23 cellular contexts compared by ENCODE assay signal in the genomic region with DNA sequence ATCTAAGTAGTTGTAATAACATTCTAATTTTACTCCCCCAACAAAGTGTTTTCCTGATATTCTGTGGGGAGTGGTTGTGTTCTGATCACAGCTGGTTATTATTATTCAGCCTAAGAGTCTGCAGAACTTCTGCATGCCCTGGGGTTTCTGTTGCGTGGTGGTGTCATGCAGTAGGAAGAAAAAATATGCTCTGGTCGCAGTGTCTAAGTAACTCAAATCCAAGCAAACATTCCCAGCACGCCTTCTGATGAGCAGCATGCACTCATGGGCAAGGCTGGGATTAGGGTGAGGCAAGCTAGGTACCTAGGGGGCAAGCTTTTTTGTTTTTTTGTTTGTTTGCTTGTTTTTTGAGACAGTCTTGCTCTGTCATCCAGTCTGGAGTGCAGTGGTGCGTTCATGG.
DNase-seq lines count a peak whose midpoint lies in the region; ATAC-seq, FAIRE-seq and TF ChIP-seq lines count a peak whose summit lies in the region.
"Had no signal": no experiment of that assay in that cellular context is flagged by ENCODE, and none has a peak within 500 bp of the region (broad histone marks: within the 10 kb centered on the region; RNA-seq: fewer than 3 reads in every experiment).

No MANE protein-coding gene starts in this region.

- DNase-seq in HepG2 (ENCODE audit: low spot score) = no peak
- DNase-seq in right lobe of liver = no peak
- no peak for DNase-seq in endodermal cell
- DNase-seq in neuronal stem cell (ENCODE audit: low spot score) = no peak
- no peak for DNase-seq in KBM-7
- DNase-seq in UCSD-AML1 (lab: John Stamatoyannopoulos, UW; ENCODE audit: unreplicated experiment) = no peak
- no peak for DNase-seq in CD4-positive, alpha-beta T cell
- DNase-seq: 8988T, MM.1S, NCI-H1092, NCI-H1436 treated with DMSO at 0.1 percent for 48 hours, NCI-H1930, NCI-H226, NCI-H510A treated with DMSO at 0.1 percent for 48 hours, PC-9, RPMI8226, SHP77 had no signal

- H3K9me3 Mint-ChIP-seq in endodermal cell = no peaks in the 10 kb centered on the region
- H3K9me3 Mint-ChIP-seq in CD4-positive, alpha-beta T cell = no peaks in the 10 kb centered on the region
- H3K9me3 Mint-ChIP-seq: CD14-positive monocyte had no signal

- H3K4me1 Mint-ChIP-seq in endodermal cell = no peaks in the 10 kb centered on the region
- H3K4me1 Mint-ChIP-seq in CD4-positive, alpha-beta T cell (ENCODE audit: low read depth) = peaks cover 4% of the 10 kb centered on the region

- no peak for TF ChIP-seq POLR2A in HepG2 (IDR thresholded peaks at IDR 0.05; ENCODE audit: insufficient read depth in 1 of 2, low read depth in 2 of 2, low read length in 2 of 2)
- TF ChIP-seq POLR2A in right lobe of liver (IDR thresholded peaks at IDR 0.05) = no peak

- H3K9ac ChIP-seq in HepG2 (ENCODE audit: insufficient read depth, low read depth, low read length) (no peak overlapping the region), endodermal cell (ENCODE audit: extremely low read depth, low read length, poor library complexity, severe bottlenecking) (no peak overlapping the region), neuronal stem cell (ENCODE audit: low read depth, low read length, poor library complexity) (no peak overlapping the region)

- H3K79me1 ChIP-seq in neuronal stem cell (ENCODE audit: low read depth, low read length) = no peaks in the 10 kb centered on the region

- TF ChIP-seq EP300 in HepG2 (IDR thresholded peaks at IDR 0.05; ENCODE audit: low read depth in 2 of 2, low read length in 2 of 2) = no peak
- no peak for TF ChIP-seq EP300 in HepG2 (CRISPR knock-in tag; IDR thresholded peaks at IDR 0.05; ENCODE audit: borderline replicate concordance)

- H2BK12ac ChIP-seq in neuronal stem cell (ENCODE audit: low read length) = peak overlapping the region; percentile 41

- no peak overlapping the region for H3K27ac Mint-ChIP-seq in endodermal cell
- no peak overlapping the region for H3K27ac Mint-ChIP-seq in CD4-positive, alpha-beta T cell
- H3K27ac Mint-ChIP-seq: B cell had no signal

- no peaks in the 10 kb centered on the region for H4K20me1 ChIP-seq in HepG2 (ENCODE audit: insufficient read depth, low read length)

- no peaks in the 10 kb centered on the region for H3K79me2 ChIP-seq in HepG2 (ENCODE audit: insufficient read depth, low read length)

- no peak overlapping the region for H3K18ac ChIP-seq in neuronal stem cell (ENCODE audit: low read length)

- peak overlapping the region; percentile 18; the same call in 1 of the 2 replicates for H3K4me2 ChIP-seq in HepG2 (ENCODE audit: low read depth, low read length)
- no peak overlapping the region for H3K4me2 ChIP-seq in neuronal stem cell (ENCODE audit: insufficient read depth, low read length, poor library complexity, severe bottlenecking)
- H3K4me2 ChIP-seq: PC-9 had no signal

- H3K27me3 ChIP-seq in HepG2 (ENCODE audit: control insufficient read depth in 1 of 2, insufficient read depth in 2 of 2, low read length in 2 of 2) (0 out of 5 replicates have a peak, but pooled peaks cover 0 to 3% of the 10 kb centered on the region in 2 experiments), right lobe of liver (no peaks in the 10 kb centered on the region), endodermal cell (ENCODE audit: control insufficient read depth, insufficient read depth, low read length, poor library complexity, severe bottlenecking) (peaks cover 6% of the 10 kb centered on the region), neuronal stem cell (ENCODE audit: control insufficient read depth in 3 of 3, insufficient read depth in 3 of 3, low read depth in 1 of 3, low read length in 3 of 3) (peaks cover 0 to 19% (median 0%) of the 10 kb centered on the region in 3 experiments)
- no peaks in the 10 kb centered on the region for H3K27me3 ChIP-seq in CD4-positive, alpha-beta T cell (ENCODE audit: control insufficient read depth, insufficient read depth, low read length)

- H3K36me3 Mint-ChIP-seq in endodermal cell (ENCODE audit: low read depth) = no peaks in the 10 kb centered on the region
- no peaks in the 10 kb centered on the region for H3K36me3 Mint-ChIP-seq in CD4-positive, alpha-beta T cell (ENCODE audit: low read depth)
- H3K36me3 Mint-ChIP-seq: CD14-positive monocyte had no signal

- H3K36me3 ChIP-seq in HepG2 (replicated peaks in 1 of 2; ENCODE audit: control insufficient read depth in 1 of 2, insufficient read depth in 2 of 2, low read length in 2 of 2) (no peaks in the 10 kb centered on the region), right lobe of liver (no peaks in the 10 kb centered on the region), endodermal cell (ENCODE audit: control insufficient read depth, insufficient read depth, low read length) (no peaks in the 10 kb centered on the region), neuronal stem cell (replicated peaks in 1 of 2; ENCODE audit: control insufficient read depth in 2 of 2, insufficient read depth in 2 of 2, low read length in 2 of 2) (no peaks in the 10 kb centered on the region)

- H4K91ac ChIP-seq in neuronal stem cell (ENCODE audit: low read depth, low read length, poor library complexity) = no peak overlapping the region

- H3K4me3 Mint-ChIP-seq in endodermal cell = no peak overlapping the region
- H3K4me3 Mint-ChIP-seq in CD4-positive, alpha-beta T cell = no peak overlapping the region
- H3K4me3 Mint-ChIP-seq: B cell, CD14-positive monocyte had no signal

- H3K14ac ChIP-seq in neuronal stem cell (ENCODE audit: low read length) = peak overlapping the region; percentile 21

- TF ChIP-seq RAD21 in HepG2 (CRISPR knock-in tag; IDR thresholded peaks at IDR 0.05) = no peak

- no TSS peak for BruUV-seq in HepG2 (replicated peaks; lab: Mats Ljungman, UMichigan)

- no peak overlapping the region for H3K4ac ChIP-seq in neuronal stem cell (ENCODE audit: low read length)

- H3K27ac ChIP-seq in HepG2 (ENCODE audit: extremely low read length, insufficient read depth, low read length) (no peak overlapping the region), right lobe of liver (no peak overlapping the region), endodermal cell (ENCODE audit: low read depth, low read length) (peak overlapping the region; percentile 29), neuronal stem cell (replicated peaks; ENCODE audit: low read length) (no peak overlapping the region)
- no peak overlapping the region for H3K27ac ChIP-seq in CD4-positive, alpha-beta T cell (ENCODE audit: low read depth, low read length)
- H3K27ac ChIP-seq: PC-9, SK-N-MC had no signal

- H3K4me3 ChIP-seq in HepG2 (replicated peaks in 1 of 3; ENCODE audit: insufficient read depth in 1 of 3, low read depth in 2 of 3, low read length in 3 of 3) (no peak overlapping the region), right lobe of liver (no peak overlapping the region), endodermal cell (ENCODE audit: low read length) (no peak overlapping the region), neuronal stem cell (ENCODE audit: low read length in 2 of 2) (no peak overlapping the region)
- H3K4me3 ChIP-seq: K562, PC-9, SK-N-MC had no signal

- no peak for FAIRE-seq in HepG2 (lab: Jason Lieb, UNC)
- FAIRE-seq: H54, K562 had no signal

- 19% methylated on average over 4 of the region's 4 CpGs for WGBS in HepG2 (ENCODE audit: low lambda C conversion rate)
- WGBS in right lobe of liver (ENCODE audit: insufficient coverage, low coverage, low lambda C conversion rate, missing lambda C conversion rate) = 63% methylated on average over 4 of the region's 4 CpGs
- WGBS in endodermal cell (ENCODE audit: insufficient coverage in 1 of 2, insufficient read length in 1 of 2), 2 experiments = 97% methylated on average over 4 of the region's 4 CpGs; no CpG with 5 or more reads in 1 of the 2 experiments
- WGBS in neuronal stem cell (ENCODE audit: extremely low coverage in 2 of 2, insufficient read length in 2 of 2, insufficient replicate concordance in 1 of 2), 2 donors = no CpG with 5 or more reads among the region's 4 CpGs

- H2BK5ac ChIP-seq in neuronal stem cell (ENCODE audit: low read length) = no peak overlapping the region

- POLR2A ChIA-PET in HepG2 (lab: Yijun Ruan, JAX) = no interaction called here
- POLR2A ChIA-PET in CD4-positive, alpha-beta T cell (lab: Charles Lee) = no interaction called here

- H2AK5ac ChIP-seq in neuronal stem cell (ENCODE audit: low read depth, low read length) = no peak overlapping the region

- CTCF ChIA-PET in HepG2 (lab: Yijun Ruan, JAX; ENCODE audit: low intra/inter-chr PET ratio, low total read pairs) = no interaction called here
- CTCF ChIA-PET in CD4-positive, alpha-beta T cell (lab: Charles Lee) = interaction anchor here (0.8 kb wide), 1 partner anchor 17 kb away, joined by 4 read pairs; no protein-coding TSS in a partner anchor

- TF ChIP-seq CTCF in HepG2 (CRISPR knock-in tag; IDR thresholded peaks at IDR 0.05) = no peak
- TF ChIP-seq CTCF in right lobe of liver (IDR thresholded peaks at IDR 0.05) = no peak
- TF ChIP-seq CTCF in endodermal cell (conservative IDR thresholded peaks at IDR 0.05) = no peak
- TF ChIP-seq CTCF in CD4-positive, alpha-beta T cell (IDR thresholded peaks at IDR 0.05) = no peak

- no peaks in the 10 kb centered on the region for H3K9me3 ChIP-seq in HepG2 (ENCODE audit: low read length)
- no peaks in the 10 kb centered on the region for H3K9me3 ChIP-seq in right lobe of liver
- H3K9me3 ChIP-seq in endodermal cell (ENCODE audit: control insufficient read depth, low read length) = no peaks in the 10 kb centered on the region
- no peaks in the 10 kb centered on the region for H3K9me3 ChIP-seq in neuronal stem cell (replicated peaks in 1 of 2; ENCODE audit: control insufficient read depth in 2 of 2, insufficient read depth in 1 of 2, low read depth in 1 of 2, low read length in 2 of 2)
- H3K9me3 ChIP-seq in CD4-positive, alpha-beta T cell (ENCODE audit: control insufficient read depth, low read length) = no peaks in the 10 kb centered on the region

- no peak overlapping the region for H3K23ac ChIP-seq in neuronal stem cell (ENCODE audit: low read depth, low read length, poor library complexity)

- ATAC-seq in HepG2 (peak; percentile 32; the same call in 1 of the 3 replicates), right lobe of liver (no peak), GM19324 (IDR thresholded peaks at IDR 0.05; ENCODE audit: low FRiP score, unreplicated experiment) (no peak)
- ATAC-seq in CD4-positive, alpha-beta T cell (ENCODE audit: poor library complexity) = no peak
- ATAC-seq: K562 had no signal

- peaks cover 23% of the 10 kb centered on the region for H3K4me1 ChIP-seq in HepG2 (ENCODE audit: insufficient read depth, low read length)
- H3K4me1 ChIP-seq in right lobe of liver = no peaks in the 10 kb centered on the region
- H3K4me1 ChIP-seq in endodermal cell (ENCODE audit: control insufficient read depth, insufficient read depth, low read length) = peaks cover under 1% of the 10 kb centered on the region
- H3K4me1 ChIP-seq in neuronal stem cell (ENCODE audit: control insufficient read depth in 2 of 2, insufficient read depth in 1 of 2, low read depth in 1 of 2, low read length in 2 of 2) = peaks cover 9 to 12% of the 10 kb centered on the region in 2 donors

- H2AFZ ChIP-seq in HepG2 (ENCODE audit: low read length) (no peak overlapping the region), neuronal stem cell (ENCODE audit: low read length) (no peak overlapping the region)
- H2AFZ ChIP-seq: PC-9 had no signal

- no peaks in the 10 kb centered on the region for H3K27me3 Mint-ChIP-seq in endodermal cell (ENCODE audit: insufficient read depth)
- H3K27me3 Mint-ChIP-seq in CD4-positive, alpha-beta T cell = peaks cover 7% of the 10 kb centered on the region

- H2BK15ac ChIP-seq in neuronal stem cell (ENCODE audit: low read length) = no peak overlapping the region

- in situ Hi-C loops in HepG2 (cut with HindIII; ENCODE audit: extremely low pct_ligation_motif_present, low pct_unique_long_range_greater_than_20kb) = no loop called here
- in situ Hi-C loops in KBM-7 (cut with MboI; ENCODE audit: low pct_unique_long_range_greater_than_20kb, low sequenced_read_pairs) = no loop called here

- no peak overlapping the region for H2BK120ac ChIP-seq in neuronal stem cell (ENCODE audit: low read depth, low read length)

- H4K8ac ChIP-seq in neuronal stem cell (ENCODE audit: low read depth, low read length) = peak overlapping the region; percentile 65

- intact Hi-C loops in HepG2 (cut with micrococcal nuclease; ENCODE audit: unreplicated experiment) (no loop called here), right lobe of liver (cut with DNase I) (no loop called here)
- intact Hi-C loops in CD4-positive, alpha-beta T cell (cut with DNase I, micrococcal nuclease) = no loop called here
